In the genomic region with DNA sequence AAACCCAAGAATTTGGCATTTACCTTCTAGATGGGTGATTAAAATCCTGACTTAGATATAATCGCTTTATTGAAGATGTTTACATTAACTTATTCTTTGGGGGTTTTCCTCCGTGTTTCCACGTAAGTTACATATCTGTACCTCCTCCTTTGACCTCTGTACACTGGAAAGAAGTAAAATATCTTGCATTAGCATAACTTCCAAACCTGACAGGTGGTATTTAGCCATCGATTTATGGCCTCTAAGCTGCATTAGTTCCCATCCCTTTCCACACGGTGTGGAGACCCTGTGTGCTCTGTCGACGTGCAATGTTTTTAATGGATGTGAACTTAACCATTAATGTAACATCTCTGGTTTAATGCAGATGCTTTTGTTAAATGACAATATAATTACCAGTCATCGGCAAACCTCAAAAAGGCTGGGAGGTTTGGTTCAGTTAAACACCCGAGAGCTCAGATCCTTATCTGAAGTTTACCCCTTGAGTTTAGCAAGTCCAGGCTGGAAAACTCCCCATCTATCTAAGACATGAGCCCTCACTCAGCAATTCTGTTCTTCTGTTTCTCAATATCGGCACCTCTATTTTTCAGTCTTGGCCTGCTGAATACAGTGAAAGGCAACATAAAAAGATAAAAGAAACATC, we compare ENCODE assay signal across 28 cellular contexts.
DNase-seq lines count a peak whose midpoint lies in the region; ATAC-seq and TF ChIP-seq lines count a peak whose summit lies in the region.
"Had no signal": no experiment of that assay in that cellular context is flagged by ENCODE, and none has a peak within 500 bp of the region (broad histone marks: within the 10 kb centered on the region; RNA-seq: fewer than 3 reads in every experiment).

No MANE protein-coding gene starts in this region.

- H2AK9ac ChIP-seq in IMR-90 (replicated peaks; ENCODE audit: low read depth, low read length, poor library complexity) = no peak overlapping the region

- H3K4me1 Mint-ChIP-seq in activated CD4-positive, alpha-beta T cell treated with anti-CD3 and anti-CD28 coated beads for 36 hours = peaks cover 11% of the 10 kb centered on the region
- peaks cover 37% of the 10 kb centered on the region for H3K4me1 Mint-ChIP-seq in mesothelial cell of epicardium
- H3K4me1 Mint-ChIP-seq: stimulated activated memory B cell treated with anti-CD40 and anti-IgM and Interleukin-4, amounts not matched to agents 10 μg/mL and 1 μg/mL and 100 μg/mL, for 72 hours had no signal

- H3K27ac Mint-ChIP-seq in activated CD4-positive, alpha-beta T cell treated with anti-CD3 and anti-CD28 coated beads for 36 hours = peak overlapping the region; percentile 11
- H3K27ac Mint-ChIP-seq in mesothelial cell of epicardium = peak overlapping the region; percentile 17
- H3K27ac Mint-ChIP-seq: CD8-positive, alpha-beta T cell; stimulated activated memory B cell treated with anti-CD40 and anti-IgM and Interleukin-4, amounts not matched to agents 10 μg/mL and 1 μg/mL and 100 μg/mL, for 72 hours had no signal

- H3K9ac ChIP-seq in IMR-90 (ENCODE audit: low read depth, low read length) = no peak overlapping the region
- H3K9ac ChIP-seq: GM23248 had no signal

- POLR2A ChIA-PET in activated CD4-positive, alpha-beta T cell treated with anti-CD3 and anti-CD28 coated beads for 36 hours (lab: Charles Lee) = no interaction called here
- POLR2A ChIA-PET in IMR-90 (lab: Charles Lee; ENCODE audit: unreplicated experiment) = no interaction called here

- BruUV-seq in IMR-90 (replicated peaks; lab: Mats Ljungman, UMichigan) = no TSS peak

- H3K4me3 ChIP-seq in IMR-90 (ENCODE audit: insufficient read depth, low read depth, low read length) = no peak overlapping the region
- H3K4me3 ChIP-seq: cardiac muscle cell, colonic mucosa, GM23248, heart right ventricle, right lobe of liver had no signal

- no peak for ATAC-seq in activated CD4-positive, alpha-beta T cell treated with anti-CD3 and anti-CD28 coated beads for 36 hours
- ATAC-seq in IMR-90 (ENCODE audit: low read depth) = peak; percentile 17; the same call in 1 of the 2 replicates
- ATAC-seq: CD8-positive, alpha-beta T cell; heart right ventricle; left colon; right lobe of liver; stimulated activated memory B cell treated with anti-CD40 and anti-IgM and Interleukin-4, amounts not matched to agents 10 μg/mL and 1 μg/mL and 100 μg/mL, for 72 hours had no signal

- peaks cover 3% of the 10 kb centered on the region for H3K36me3 Mint-ChIP-seq in activated CD4-positive, alpha-beta T cell treated with anti-CD3 and anti-CD28 coated beads for 36 hours (ENCODE audit: low read depth)
- no peaks in the 10 kb centered on the region for H3K36me3 Mint-ChIP-seq in mesothelial cell of epicardium
- H3K36me3 Mint-ChIP-seq: CD8-positive, alpha-beta T cell; stimulated activated memory B cell treated with anti-CD40 and anti-IgM and Interleukin-4, amounts not matched to agents 10 μg/mL and 1 μg/mL and 100 μg/mL, for 72 hours had no signal

- no peaks in the 10 kb centered on the region for H4K20me1 ChIP-seq in IMR-90 (ENCODE audit: insufficient read depth, low read length)

- no peak overlapping the region for H2BK120ac ChIP-seq in IMR-90 (ENCODE audit: low read depth, low read length)

- H3K27me3 Mint-ChIP-seq in activated CD4-positive, alpha-beta T cell treated with anti-CD3 and anti-CD28 coated beads for 36 hours = no peaks in the 10 kb centered on the region
- no peaks in the 10 kb centered on the region for H3K27me3 Mint-ChIP-seq in mesothelial cell of epicardium (ENCODE audit: low read depth)
- H3K27me3 Mint-ChIP-seq: stimulated activated memory B cell treated with anti-CD40 and anti-IgM and Interleukin-4, amounts not matched to agents 10 μg/mL and 1 μg/mL and 100 μg/mL, for 72 hours had no signal

- H3K4ac ChIP-seq in IMR-90 (ENCODE audit: low read depth, low read length) = no peak overlapping the region

- no peak overlapping the region for H2AFZ ChIP-seq in IMR-90 (replicated peaks; ENCODE audit: low read length, poor library complexity)
- H2AFZ ChIP-seq: GM23248 had no signal

- no peaks in the 10 kb centered on the region for H3K9me1 ChIP-seq in IMR-90 (ENCODE audit: insufficient read depth, low read length)

- dilution Hi-C loops in IMR-90 (cut with HindIII; ENCODE audit: low sequenced_read_pairs, unreplicated experiment) = no loop called here

- TF ChIP-seq POLR2A in IMR-90 (IDR thresholded peaks at IDR 0.05; ENCODE audit: low read depth, low read length) = no peak

- H3K4me1 ChIP-seq in IMR-90 (ENCODE audit: control insufficient read depth, insufficient read depth, low read length) = no peaks in the 10 kb centered on the region
- H3K4me1 ChIP-seq: colonic mucosa, heart right ventricle, right lobe of liver had no signal

- H3K79me1 ChIP-seq in IMR-90 (ENCODE audit: low read depth in 1 of 2, low read length in 2 of 2) = no peaks in the 10 kb centered on the region

- H2BK15ac ChIP-seq in IMR-90 (ENCODE audit: low read depth, low read length) = no peak overlapping the region

- peak overlapping the region; percentile 57 for H2BK5ac ChIP-seq in IMR-90 (ENCODE audit: low read depth, low read length, poor library complexity, severe bottlenecking)

- intact Hi-C loops in activated CD4-positive, alpha-beta T cell treated with anti-CD3 and anti-CD28 coated beads for 36 hours (cut with DNase I, micrococcal nuclease) = no loop called here
- intact Hi-C loops in IMR-90 (cut with micrococcal nuclease) = no loop called here

- H3K18ac ChIP-seq in IMR-90 (ENCODE audit: low read depth, low read length) = peak overlapping the region; percentile 76; the same call in 1 of the 2 replicates

- CTCF ChIA-PET in activated CD4-positive, alpha-beta T cell treated with anti-CD3 and anti-CD28 coated beads for 36 hours (lab: Charles Lee) = interaction anchor here (0.6 kb wide), 1 partner anchor 82 kb away, joined by 3 read pairs; no protein-coding TSS in a partner anchor
- CTCF ChIA-PET in IMR-90 (lab: Yijun Ruan, JAX) = no interaction called here

- TF ChIP-seq CTCF in IMR-90 (conservative IDR thresholded peaks at IDR 0.05; ENCODE audit: low read depth, low read length) (no peak), mesothelial cell of epicardium (IDR thresholded peaks at IDR 0.05; ENCODE audit: unreplicated experiment) (no peak)

- in situ Hi-C loops in IMR-90 (cut with MboI; ENCODE audit: low sequenced_read_pairs) = no loop called here

- no peak overlapping the region for H3K4me3 Mint-ChIP-seq in activated CD4-positive, alpha-beta T cell treated with anti-CD3 and anti-CD28 coated beads for 36 hours
- peak overlapping the region; percentile 18 for H3K4me3 Mint-ChIP-seq in mesothelial cell of epicardium
- H3K4me3 Mint-ChIP-seq: CD8-positive, alpha-beta T cell; stimulated activated memory B cell treated with anti-CD40 and anti-IgM and Interleukin-4, amounts not matched to agents 10 μg/mL and 1 μg/mL and 100 μg/mL, for 72 hours had no signal

- no peaks in the 10 kb centered on the region for H3K9me3 Mint-ChIP-seq in activated CD4-positive, alpha-beta T cell treated with anti-CD3 and anti-CD28 coated beads for 36 hours (ENCODE audit: low read depth)
- H3K9me3 Mint-ChIP-seq in mesothelial cell of epicardium = no peaks in the 10 kb centered on the region
- H3K9me3 Mint-ChIP-seq: CD8-positive, alpha-beta T cell; stimulated activated memory B cell treated with anti-CD40 and anti-IgM and Interleukin-4, amounts not matched to agents 10 μg/mL and 1 μg/mL and 100 μg/mL, for 72 hours had no signal

- H3K14ac ChIP-seq in IMR-90 (replicated peaks; ENCODE audit: low read depth, low read length) = no peak overlapping the region

- TF ChIP-seq RAD21 in IMR-90 (IDR thresholded peaks at IDR 0.05; ENCODE audit: low read length) = no peak

- no peaks in the 10 kb centered on the region for H3K36me3 ChIP-seq in IMR-90 (ENCODE audit: control insufficient read depth, insufficient read depth, low read length)
- H3K36me3 ChIP-seq: cardiac muscle cell, colonic mucosa, heart right ventricle, right lobe of liver had no signal

- H2BK20ac ChIP-seq in IMR-90 (ENCODE audit: low read depth, low read length) = no peak overlapping the region

- H3K56ac ChIP-seq in IMR-90 (ENCODE audit: extremely low read depth, insufficient read depth, low read length) = no peak overlapping the region

- no peak overlapping the region for H4K8ac ChIP-seq in IMR-90 (ENCODE audit: low read depth in 2 of 2, low read length in 2 of 2)

- no peak overlapping the region for H3K23ac ChIP-seq in IMR-90 (ENCODE audit: low read depth, low read length)

- no peak overlapping the region for H3K27ac ChIP-seq in IMR-90 (ENCODE audit: insufficient read depth, low read length)
- H3K27ac ChIP-seq: cardiac muscle cell, colonic mucosa, GM23248, heart right ventricle, right lobe of liver had no signal

- no peak overlapping the region for H2AK5ac ChIP-seq in IMR-90 (ENCODE audit: low read depth, low read length)

- H3K4me2 ChIP-seq in IMR-90 (ENCODE audit: low read depth, low read length) = peak overlapping the region; percentile 50; the same call in 1 of the 2 replicates

- no peak overlapping the region for H4K91ac ChIP-seq in IMR-90 (ENCODE audit: insufficient read depth, low read depth, low read length)

- H3K27me3 ChIP-seq in IMR-90 (ENCODE audit: control insufficient read depth, insufficient read depth, low read length) = no peaks in the 10 kb centered on the region
- H3K27me3 ChIP-seq: cardiac muscle cell, colonic mucosa, heart right ventricle, right lobe of liver had no signal

- no peak overlapping the region for H4K5ac ChIP-seq in IMR-90 (ENCODE audit: low read depth, low read length)

- no peak for DNase-seq in activated CD4-positive, alpha-beta T cell treated with anti-CD3 and anti-CD28 coated beads for 36 hours
- no peak for DNase-seq in activated CD4-positive, alpha-beta T cell treated with anti-CD3 and anti-CD28 coated beads, Interleukin-2, amount 50 U/mL, for 48 hours
- DNase-seq in IMR-90 (no peak), amniotic epithelial cell (ENCODE audit: low read depth) (peak; percentile 77), mesothelial cell of epicardium (ENCODE audit: low spot score in 2 of 2, unreplicated experiment in 2 of 2) (no peak), NCI-H226 (no peak), kidney tubule cell (ENCODE audit: low spot score) (no peak)
- DNase-seq in stimulated activated CD4-positive, alpha-beta T cell treated with anti-CD3 and anti-CD28 coated beads, Interleukin-2, amount 100 ng/mL, for 48 hours = no peak
- DNase-seq: 8988T; activated CD4-positive, CD25-positive, alpha-beta regulatory T cell treated with anti-CD3 and anti-CD28 coated beads, Interleukin-2, amount 50 U/mL, for 72 hours; activated naive CD4-positive, alpha-beta T cell treated with anti-CD3 and anti-CD28 coated beads, Interleukin-2, amount 50 U/mL, for 16 hours; aorta; CD8-positive, alpha-beta T cell; colonic mucosa; DMS 273 treated with DMSO at 0.1 percent for 48 hours; effector memory CD4-positive, alpha-beta T cell; foreskin fibroblast; GM23248; heart right ventricle; left colon; mesendoderm; NCI-H1417; NCI-H2029 treated with DMSO at 0.1 percent for 48 hours; right lobe of liver; stimulated activated CD4-positive, alpha-beta T cell treated with anti-CD3 and anti-CD28 coated beads, Interleukin-12 subunit alpha, Interleukin-12 subunit beta, amount 100 ng/mL, for 4 hours; stimulated activated CD4-positive, alpha-beta T cell treated with anti-CD3 and anti-CD28 coated beads, Interleukin-4, amount 100 ng/mL, for 4 hours had no signal

- H3K9me3 ChIP-seq in IMR-90 (ENCODE audit: control insufficient read depth, insufficient read depth, low read length) = peaks cover 8% of the 10 kb centered on the region
- H3K9me3 ChIP-seq: colonic mucosa, right lobe of liver had no signal

- no CpG with 5 or more reads among the region's 10 CpGs for WGBS in IMR-90 (ENCODE audit: extremely low coverage in 2 of 2, insufficient read length in 1 of 2), 2 experiments
